In genomic region chr19:15331419-15332310, GRCh38 we compare ENCODE assay signal across 7 cellular contexts. TPM values are rescaled to one million over a fixed set of nuclear protein-coding genes. Genes with fewer than 3 reads are reported as not detected.
DNase-seq lines count a peak whose midpoint lies in the region; ATAC-seq and TF ChIP-seq lines count a peak whose summit lies in the region.

No MANE protein-coding gene starts in this region.

- no peak for TF ChIP-seq RAD21 in neural cell (conservative IDR thresholded peaks at IDR 0.05)

- H3F3A ChIP-seq in neural cell (ENCODE audit: insufficient read depth, low read length, poor library complexity, severe bottlenecking) = no peaks in the 10 kb centered on the region

- intact Hi-C loops in OCI-LY7 (cut with micrococcal nuclease; ENCODE audit: unreplicated experiment) = loop anchor here (2.0 to 5.0 kb wide), 4 partner anchors 39 to 226 kb away; partner anchors contain the start of gene AKAP8L

- BruUV-seq in OCI-LY7 (replicated peaks; lab: Mats Ljungman, UMichigan) = no TSS peak

- H3K27me3 ChIP-seq in fibroblast of lung (ENCODE audit: control insufficient read depth, insufficient read depth, low read length) (no peaks in the 10 kb centered on the region), neural cell (ENCODE audit: insufficient read depth, low read depth, low read length) (no peaks in the 10 kb centered on the region), stomach smooth muscle (ENCODE audit: control insufficient read depth in 1 of 2, insufficient read depth in 2 of 2, low read length in 2 of 2) (no peaks in the 10 kb centered on the region)

- peak overlapping the region; percentile 98 for H3K4me2 ChIP-seq in OCI-LY7 (ENCODE audit: low read length)
- H3K4me2 ChIP-seq in fibroblast of lung (ENCODE audit: extremely low read depth, insufficient read depth, low read length) = peak overlapping the region; percentile 90
- H3K4me2 ChIP-seq in neural cell (ENCODE audit: low read length) = peak overlapping the region; percentile 43

- POLR2A ChIA-PET in OCI-LY7 (lab: Charles Lee) = interaction anchor here (1.2 kb wide), 1 partner anchor 47 kb away, joined by 3 read pairs; no protein-coding TSS in a partner anchor

- H3K4me3 ChIP-seq in OCI-LY7 (ENCODE audit: low read depth, low read length, poor library complexity, severe bottlenecking) = peak overlapping the region; percentile 100
- peak overlapping the region; percentile 87 to 95 (median 90) for H3K4me3 ChIP-seq in fibroblast of lung (replicated peaks in 1 of 4; ENCODE audit: control extremely low read depth in 1 of 4, insufficient read depth in 1 of 4, low read depth in 3 of 4, low read length in 4 of 4)
- peak overlapping the region; percentile 99 for H3K4me3 ChIP-seq in neural cell (ENCODE audit: low read length)
- H3K4me3 ChIP-seq in stomach smooth muscle (ENCODE audit: low read length in 2 of 2) = peak overlapping the region; percentile 88 to 92

- peak overlapping the region; percentile 66 for H3K27ac ChIP-seq in OCI-LY7 (ENCODE audit: low read depth, low read length, poor library complexity, severe bottlenecking)
- H3K27ac ChIP-seq in fibroblast of lung (ENCODE audit: insufficient read depth, low read length) = peak overlapping the region; percentile 94
- peak overlapping the region; percentile 87 for H3K27ac ChIP-seq in neural cell (ENCODE audit: low read length)
- H3K27ac ChIP-seq in stomach smooth muscle (ENCODE audit: low read length) = peak overlapping the region; percentile 62

- ATAC-seq in GM18520 (IDR thresholded peaks at IDR 0.05; ENCODE audit: unreplicated experiment) = peak; percentile 24
- ATAC-seq in HG02852 (IDR thresholded peaks at IDR 0.05; ENCODE audit: unreplicated experiment) = peak; percentile 21

- no peak overlapping the region for H2AFZ ChIP-seq in OCI-LY7 (ENCODE audit: low read length)
- H2AFZ ChIP-seq in fibroblast of lung (ENCODE audit: low read length) = no peak overlapping the region
- H2AFZ ChIP-seq in neural cell (ENCODE audit: low read depth, low read length) = no peak overlapping the region

- DNase-seq in OCI-LY7 (ENCODE audit: low spot score) (peak; percentile 71), activated T-helper 1 cell treated with Interleukin-2 at 50 U/mL for 16 hours (ENCODE audit: low read depth) (peak; percentile 40), fibroblast of lung (ENCODE audit: low read depth in 2 of 2) (peak; percentile 32 to 33)

- peak overlapping the region; percentile 93 for H3K9ac ChIP-seq in fibroblast of lung (ENCODE audit: insufficient read depth, low read length)
- peak overlapping the region; percentile 96 for H3K9ac ChIP-seq in neural cell (ENCODE audit: low read length)
- H3K9ac ChIP-seq in stomach smooth muscle (ENCODE audit: low read length in 2 of 2) = peak overlapping the region; percentile 78 to 90

- H3K79me2 ChIP-seq in OCI-LY7 (ENCODE audit: insufficient read depth, low read depth, low read length) = peaks cover 63% of the 10 kb centered on the region
- H3K79me2 ChIP-seq in fibroblast of lung (ENCODE audit: control insufficient read depth, insufficient read depth, low read length) = peaks cover 59% of the 10 kb centered on the region
- H3K79me2 ChIP-seq in neural cell (replicated peaks; ENCODE audit: insufficient read depth, low read length) = peaks cover 57% of the 10 kb centered on the region

- H3K4me1 ChIP-seq in OCI-LY7 (ENCODE audit: insufficient read depth, low read length, poor library complexity, severe bottlenecking) (peaks cover 60% of the 10 kb centered on the region), fibroblast of lung (ENCODE audit: control insufficient read depth, extremely low read depth, insufficient read depth, low read length) (peaks cover 8% of the 10 kb centered on the region), stomach smooth muscle (ENCODE audit: control insufficient read depth, insufficient read depth, low read length) (peaks cover 33% of the 10 kb centered on the region)

- H3K9me3 ChIP-seq in OCI-LY7 (ENCODE audit: low read length) (no peaks in the 10 kb centered on the region), fibroblast of lung (ENCODE audit: control insufficient read depth, insufficient read depth, low read depth, low read length) (no peaks in the 10 kb centered on the region), neural cell (ENCODE audit: low read length) (no peaks in the 10 kb centered on the region), stomach smooth muscle (ENCODE audit: control insufficient read depth in 2 of 2, low read length in 2 of 2) (no peaks in the 10 kb centered on the region)

- no peak for TF ChIP-seq CTCF in OCI-LY7 (conservative IDR thresholded peaks at IDR 0.05; ENCODE audit: low read length)
- no peak for TF ChIP-seq CTCF in fibroblast of lung (conservative IDR thresholded peaks at IDR 0.05 in 1 of 2, IDR thresholded peaks at IDR 0.05 in 1 of 2; ENCODE audit: low read depth in 1 of 2, low read length in 2 of 2)
- no peak for TF ChIP-seq CTCF in neural cell (IDR thresholded peaks at IDR 0.05; ENCODE audit: poor library complexity, severe bottlenecking)

- H3K36me3 ChIP-seq in OCI-LY7 (ENCODE audit: insufficient read depth, low read length) (peaks cover 34% of the 10 kb centered on the region), fibroblast of lung (ENCODE audit: control insufficient read depth, insufficient read depth, low read length) (no peaks in the 10 kb centered on the region), neural cell (ENCODE audit: insufficient read depth, low read length) (no peaks in the 10 kb centered on the region), stomach smooth muscle (ENCODE audit: control insufficient read depth in 2 of 2, insufficient read depth in 2 of 2, low read length in 2 of 2) (no peaks in the 10 kb centered on the region)

- TF ChIP-seq EP300 in neural cell (conservative IDR thresholded peaks at IDR 0.05; ENCODE audit: poor library complexity, severe bottlenecking) = no peak

- peaks cover 41% of the 10 kb centered on the region for H4K20me1 ChIP-seq in OCI-LY7 (ENCODE audit: insufficient read depth, low read length)
- H4K20me1 ChIP-seq in fibroblast of lung (ENCODE audit: control insufficient read depth, extremely low read depth, insufficient read depth, low read length) = peaks cover 2% of the 10 kb centered on the region
- peaks cover 8% of the 10 kb centered on the region for H4K20me1 ChIP-seq in neural cell (ENCODE audit: insufficient read depth)

- H3K9me2 ChIP-seq in OCI-LY7 (ENCODE audit: insufficient read depth, low read length) (no peaks in the 10 kb centered on the region), neural cell (ENCODE audit: insufficient read depth, low read length) (no peaks in the 10 kb centered on the region)

- CTCF ChIA-PET in OCI-LY7 (lab: Charles Lee; ENCODE audit: unreplicated experiment) = no interaction called here

TF ChIP-seq in neural cell, 6 proteins besides CTCF, POLR2A, EP300 and RAD21:
- TF ChIP-seq MXI1 (conservative IDR thresholded peaks at IDR 0.05; ENCODE audit: poor library complexity, severe bottlenecking) = peak; percentile 54
- no peak for TF ChIP-seq REST (IDR thresholded peaks at IDR 0.05; ENCODE audit: borderline replicate concordance)
- TF ChIP-seq EZH2 (IDR thresholded peaks at IDR 0.05; ENCODE audit: borderline replicate concordance, insufficient read depth, low read length, poor library complexity, severe bottlenecking) = no peak
- peak; percentile 19 for TF ChIP-seq SMC3 (conservative IDR thresholded peaks at IDR 0.05; ENCODE audit: poor library complexity)
- TF ChIP-seq TAF1 (IDR thresholded peaks at IDR 0.05; ENCODE audit: low read depth) = no peak
- TF ChIP-seq POLR2AphosphoS5 (IDR thresholded peaks at IDR 0.05) = no peak

RNA-seq across cellular contexts. Expression of gene BRD4, which starts 0.7 kb away (rescaled TPM):
- 22.6 and 33.6 TPM in 2 replicates for total RNA-seq in OCI-LY7 (2014; rRNA removed; shearing (Covaris generic))
- total RNA-seq in OCI-LY7 (2022) = 143 and 157 TPM in 2 replicates
- 9.8 and 20.1 TPM in 2 replicates for total RNA-seq in fibroblast of lung
- 9.9 and 13.3 TPM in 2 replicates for polyA plus RNA-seq in fibroblast of lung
- polyA plus RNA-seq in fibroblast of lung (2012) = 47.8 and 58.5 TPM in 2 replicates
- 186 and 192 TPM in 2 replicates for polyA minus RNA-seq in fibroblast of lung (ENCODE audit: low replicate concordance)
- 3.6 and 5.8 TPM in 2 replicates for polyA plus RNA-seq in neural cell
- polyA minus RNA-seq in neural cell = 15.3 and 25.1 TPM in 2 replicates

RNA-seq across cellular contexts. Expression of gene AKAP8, which starts 47.9 kb away (rescaled TPM):
- total RNA-seq in OCI-LY7 (2014; rRNA removed; shearing (Covaris generic)) = 22.2 and 26.4 TPM in 2 replicates
- total RNA-seq in OCI-LY7 (2022) (51.3 and 52.3 TPM in 2 replicates), fibroblast of lung (9.8 and 9.9 TPM in 2 replicates)
- polyA plus RNA-seq in fibroblast of lung (13.0 and 14.4 TPM in 2 replicates), neural cell (22.7 and 25.4 TPM in 2 replicates)
- polyA plus RNA-seq in fibroblast of lung (2012) = 12.5 and 12.9 TPM in 2 replicates
- polyA minus RNA-seq in fibroblast of lung (ENCODE audit: low replicate concordance) (3.4 and 3.5 TPM in 2 replicates), neural cell (16.1 and 19.7 TPM in 2 replicates)

Comparison
In these comparisons a context has a peak if more than half of its experiments do, and no peak if none do; other contexts are left out.
1. Peak in every context shown above with its lines: DNase-seq, ATAC-seq, H3K4me3 ChIP-seq and H3K27ac ChIP-seq.
2. H3K4me2 ChIP-seq: peak in every context shown above with its lines; median percentile 98 in OCI-LY7; 90 in fibroblast of lung; 43 in neural cell.